In the genomic region with DNA sequence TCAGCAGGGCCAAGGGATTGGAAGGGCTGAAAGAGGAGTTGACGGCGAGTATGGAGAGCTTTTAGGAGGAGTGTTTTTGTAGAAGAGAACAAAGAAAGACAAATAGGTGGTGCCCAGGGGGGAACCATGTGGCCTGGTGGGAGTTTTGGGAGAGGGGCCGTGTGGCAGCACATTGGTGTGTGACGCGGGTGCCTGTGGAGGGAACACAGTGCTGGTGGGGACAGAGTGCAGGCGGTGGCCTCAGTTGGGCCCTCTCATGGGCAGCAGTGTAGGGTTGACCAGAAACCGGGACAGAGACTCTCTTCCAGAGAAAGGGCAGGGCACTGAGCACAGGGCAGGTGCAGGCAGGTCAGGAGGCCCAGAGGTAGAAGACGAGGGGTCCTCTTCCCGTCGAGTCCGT, we compare ENCODE assay signal across 1 cellular context.
TF ChIP-seq lines count a peak whose summit lies in the region.

No MANE protein-coding gene starts in this region.

TF ChIP-seq in H1, 55 proteins besides CTCF, POLR2A, EP300 and RAD21 (continued from another document):
- TF ChIP-seq, protein P1, sequence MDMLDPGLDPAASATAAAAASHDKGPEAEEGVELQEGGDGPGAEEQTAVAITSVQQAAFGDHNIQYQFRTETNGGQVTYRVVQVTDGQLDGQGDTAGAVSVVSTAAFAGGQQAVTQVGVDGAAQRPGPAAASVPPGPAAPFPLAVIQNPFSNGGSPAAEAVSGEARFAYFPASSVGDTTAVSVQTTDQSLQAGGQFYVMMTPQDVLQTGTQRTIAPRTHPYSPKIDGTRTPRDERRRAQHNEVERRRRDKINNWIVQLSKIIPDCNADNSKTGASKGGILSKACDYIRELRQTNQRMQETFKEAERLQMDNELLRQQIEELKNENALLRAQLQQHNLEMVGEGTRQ (IDR thresholded peaks at IDR 0.05; ENCODE audit: low read length): no peak
- TF ChIP-seq HDAC2 (IDR thresholded peaks at IDR 0.05; ENCODE audit: borderline replicate concordance in 1 of 2, low read depth in 2 of 2, low read length in 2 of 2) (no peak), TAF1 (IDR thresholded peaks at IDR 0.05; ENCODE audit: low read depth, low read length) (no peak), FOSL1 (IDR thresholded peaks at IDR 0.05; ENCODE audit: insufficient read depth, low read depth, low read length) (no peak), KDM5A (IDR thresholded peaks at IDR 0.05; ENCODE audit: low read length) (no peak), GTF2F1 (IDR thresholded peaks at IDR 0.05; ENCODE audit: borderline replicate concordance, low read depth, low read length) (no peak), EGR1 (IDR thresholded peaks at IDR 0.05; ENCODE audit: borderline replicate concordance, low read depth, low read length) (no peak), BRCA1 (IDR thresholded peaks at IDR 0.05; ENCODE audit: low read depth, low read length) (no peak), SIRT6 (IDR thresholded peaks at IDR 0.05; ENCODE audit: low read length) (no peak), RBBP5 (IDR thresholded peaks at IDR 0.05; ENCODE audit: borderline replicate concordance, low read depth, low read length) (no peak), CEBPB (IDR thresholded peaks at IDR 0.05; ENCODE audit: low read depth, low read length) (no peak), CBX8 (IDR thresholded peaks at IDR 0.05; ENCODE audit: borderline replicate concordance, low read depth, low read length) (no peak)
- TF ChIP-seq, protein P2, sequence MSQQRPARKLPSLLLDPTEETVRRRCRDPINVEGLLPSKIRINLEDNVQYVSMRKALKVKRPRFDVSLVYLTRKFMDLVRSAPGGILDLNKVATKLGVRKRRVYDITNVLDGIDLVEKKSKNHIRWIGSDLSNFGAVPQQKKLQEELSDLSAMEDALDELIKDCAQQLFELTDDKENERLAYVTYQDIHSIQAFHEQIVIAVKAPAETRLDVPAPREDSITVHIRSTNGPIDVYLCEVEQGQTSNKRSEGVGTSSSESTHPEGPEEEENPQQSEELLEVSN (IDR thresholded peaks at IDR 0.05): no peak
